ENCODE assay signal across 8 cellular contexts in genomic region chr10:130301026-130301892, GRCh38.
A peak's percentile ranks its signal among the peaks of the same experiment; 100 is the strongest.
DNase-seq lines count a peak whose midpoint lies in the region; ATAC-seq lines count a peak whose summit lies in the region.

No MANE protein-coding gene starts in this region.

- DNase-seq in ELF-1 (ENCODE audit: low read depth, low spot score) (peak; percentile 70), activated T-cell treated with anti-CD3 and anti-CD28 coated beads for 24 hours (ENCODE audit: low read depth) (peak; percentile 64), Right ventricle myocardium superior (peak; percentile 88), D341Med (ENCODE audit: low spot score) (no peak), NCI-H748 (lab: John Stamatoyannopoulos, UW; ENCODE audit: unreplicated experiment) (no peak), NCI-H2171 (lab: John Stamatoyannopoulos, UW) (no peak)
- peak; percentile 60 to 69 for DNase-seq in stimulated activated CD4-positive, alpha-beta T cell treated with anti-CD3 and anti-CD28 coated beads, Interleukin-4, amount 100 ng/mL, for 4 hours

- H3K4me3 Mint-ChIP-seq in IgD-negative memory B cell = peak overlapping the region; percentile 28 to 79 (median 56)

- H3K9me3 Mint-ChIP-seq in IgD-negative memory B cell = peaks cover 18 to 40% (median 34%) of the 10 kb centered on the region in 3 donors

- peaks cover 0 to 9% (median 2%) of the 10 kb centered on the region in 3 donors for H3K4me1 Mint-ChIP-seq in IgD-negative memory B cell

- peak overlapping the region in 1 of 3 donors; percentile 26 for H3K27ac Mint-ChIP-seq in IgD-negative memory B cell

- peak; percentile 92 for ATAC-seq in Right ventricle myocardium superior (ENCODE audit: poor library complexity)

- intact Hi-C loops in Right ventricle myocardium superior (cut with DNase I) = no loop called here

- H3K27me3 Mint-ChIP-seq in IgD-negative memory B cell = no peaks in the 10 kb centered on the region

- no peaks in the 10 kb centered on the region for H3K36me3 Mint-ChIP-seq in IgD-negative memory B cell

Comparison
In these comparisons a context has a peak if more than half of its experiments do, and no peak if none do; other contexts are left out.
1. DNase-seq: peak in ELF-1 (single experiment), activated T-cell treated with anti-CD3 and anti-CD28 coated beads for 24 hours (single experiment), Right ventricle myocardium superior (single experiment) and stimulated activated CD4-positive, alpha-beta T cell treated with anti-CD3 and anti-CD28 coated beads, Interleukin-4, amount 100 ng/mL, for 4 hours (2 of 2); none in D341Med (single experiment), NCI-H748 (single experiment) and NCI-H2171 (single experiment).